In the genomic region with DNA sequence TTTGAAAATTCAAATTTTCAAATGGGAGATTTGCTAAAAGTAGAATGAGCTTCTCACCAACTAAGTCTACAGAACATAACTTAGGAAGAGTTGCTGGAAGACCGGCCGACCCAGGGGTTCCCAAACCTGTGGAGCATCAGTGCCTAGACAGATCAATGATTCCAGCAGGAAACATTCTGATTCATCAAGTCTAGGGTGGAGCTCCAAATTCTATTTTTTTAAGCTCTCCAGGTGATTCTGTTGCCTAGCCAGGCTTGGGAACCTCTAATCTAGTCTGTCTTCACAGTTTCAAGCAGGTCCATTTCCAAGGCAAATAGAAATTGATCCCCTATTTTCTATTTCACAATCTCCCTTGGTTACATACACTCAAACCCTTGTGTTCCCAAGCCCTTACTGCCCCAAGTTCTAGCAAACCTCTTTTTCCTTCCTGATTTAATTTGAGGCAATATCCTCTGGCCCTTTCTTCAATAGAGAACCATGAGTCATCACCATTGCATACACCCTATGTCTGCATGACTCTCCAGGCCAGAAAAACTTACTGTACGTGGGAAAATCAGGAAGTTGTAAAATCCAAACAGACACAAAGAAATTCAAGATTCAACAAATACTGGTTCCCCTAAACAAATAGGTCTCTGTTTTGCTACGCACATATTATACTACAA, we compare ENCODE assay signal across 1 cellular context.
TF ChIP-seq lines count a peak whose summit lies in the region.

No MANE protein-coding gene starts in this region.

TF ChIP-seq in HepG2, 621 proteins besides CTCF, POLR2A, EP300 and RAD21 (continued from another document and continues in another):
- TF ChIP-seq, protein P1, sequence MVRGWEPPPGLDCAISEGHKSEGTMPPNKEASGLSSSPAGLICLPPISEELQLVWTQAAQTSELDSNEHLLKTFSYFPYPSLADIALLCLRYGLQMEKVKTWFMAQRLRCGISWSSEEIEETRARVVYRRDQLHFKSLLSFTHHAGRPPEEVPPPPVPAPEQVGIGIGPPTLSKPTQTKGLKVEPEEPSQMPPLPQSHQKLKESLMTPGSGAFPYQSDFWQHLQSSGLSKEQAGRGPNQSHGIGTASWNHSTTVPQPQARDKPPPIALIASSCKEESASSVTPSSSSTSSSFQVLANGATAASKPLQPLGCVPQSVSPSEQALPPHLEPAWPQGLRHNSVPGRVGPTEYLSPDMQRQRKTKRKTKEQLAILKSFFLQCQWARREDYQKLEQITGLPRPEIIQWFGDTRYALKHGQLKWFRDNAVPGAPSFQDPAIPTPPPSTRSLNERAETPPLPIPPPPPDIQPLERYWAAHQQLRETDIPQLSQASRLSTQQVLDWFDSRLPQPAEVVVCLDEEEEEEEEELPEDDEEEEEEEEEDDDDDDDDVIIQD (CRISPR knock-in tag; IDR thresholded peaks at IDR 0.05; ENCODE audit: low read depth) = 0 out of 2 replicates have a peak, but pooled peaks have one; percentile 39
- TF ChIP-seq NFE2 (CRISPR knock-in tag; IDR thresholded peaks at IDR 0.05) = no peak
- TF ChIP-seq ZNF839 (CRISPR knock-in tag; IDR thresholded peaks at IDR 0.05; ENCODE audit: borderline replicate concordance) = no peak
- TF ChIP-seq FOSL2 (CRISPR knock-in tag; IDR thresholded peaks at IDR 0.05) = peak; percentile 97
- no peak for TF ChIP-seq ZSCAN30 (CRISPR knock-in tag; IDR thresholded peaks at IDR 0.05)
- TF ChIP-seq NFIC (IDR thresholded peaks at IDR 0.05; ENCODE audit: low read length) = 0 out of 2 replicates have a peak, but pooled peaks have one; percentile 19
- TF ChIP-seq ZNF678 (CRISPR knock-in tag; IDR thresholded peaks at IDR 0.05) = no peak
- TF ChIP-seq YEATS4 (CRISPR knock-in tag; IDR thresholded peaks at IDR 0.05; ENCODE audit: borderline replicate concordance) = no peak
- TF ChIP-seq ZEB1 (IDR thresholded peaks at IDR 0.05; ENCODE audit: insufficient replicate concordance, low read depth) = no peak
- TF ChIP-seq, protein P2, sequence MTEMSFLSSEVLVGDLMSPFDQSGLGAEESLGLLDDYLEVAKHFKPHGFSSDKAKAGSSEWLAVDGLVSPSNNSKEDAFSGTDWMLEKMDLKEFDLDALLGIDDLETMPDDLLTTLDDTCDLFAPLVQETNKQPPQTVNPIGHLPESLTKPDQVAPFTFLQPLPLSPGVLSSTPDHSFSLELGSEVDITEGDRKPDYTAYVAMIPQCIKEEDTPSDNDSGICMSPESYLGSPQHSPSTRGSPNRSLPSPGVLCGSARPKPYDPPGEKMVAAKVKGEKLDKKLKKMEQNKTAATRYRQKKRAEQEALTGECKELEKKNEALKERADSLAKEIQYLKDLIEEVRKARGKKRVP (CRISPR knock-in tag; IDR thresholded peaks at IDR 0.05) = peak in 1 of 2 experiments; percentile 89; a peak in 2 of 4 replicates
- TF ChIP-seq TGIF2 (CRISPR knock-in tag; IDR thresholded peaks at IDR 0.05) = no peak
- no peak for TF ChIP-seq BRCA1 (CRISPR knock-in tag; IDR thresholded peaks at IDR 0.05)
- TF ChIP-seq, protein P3, sequence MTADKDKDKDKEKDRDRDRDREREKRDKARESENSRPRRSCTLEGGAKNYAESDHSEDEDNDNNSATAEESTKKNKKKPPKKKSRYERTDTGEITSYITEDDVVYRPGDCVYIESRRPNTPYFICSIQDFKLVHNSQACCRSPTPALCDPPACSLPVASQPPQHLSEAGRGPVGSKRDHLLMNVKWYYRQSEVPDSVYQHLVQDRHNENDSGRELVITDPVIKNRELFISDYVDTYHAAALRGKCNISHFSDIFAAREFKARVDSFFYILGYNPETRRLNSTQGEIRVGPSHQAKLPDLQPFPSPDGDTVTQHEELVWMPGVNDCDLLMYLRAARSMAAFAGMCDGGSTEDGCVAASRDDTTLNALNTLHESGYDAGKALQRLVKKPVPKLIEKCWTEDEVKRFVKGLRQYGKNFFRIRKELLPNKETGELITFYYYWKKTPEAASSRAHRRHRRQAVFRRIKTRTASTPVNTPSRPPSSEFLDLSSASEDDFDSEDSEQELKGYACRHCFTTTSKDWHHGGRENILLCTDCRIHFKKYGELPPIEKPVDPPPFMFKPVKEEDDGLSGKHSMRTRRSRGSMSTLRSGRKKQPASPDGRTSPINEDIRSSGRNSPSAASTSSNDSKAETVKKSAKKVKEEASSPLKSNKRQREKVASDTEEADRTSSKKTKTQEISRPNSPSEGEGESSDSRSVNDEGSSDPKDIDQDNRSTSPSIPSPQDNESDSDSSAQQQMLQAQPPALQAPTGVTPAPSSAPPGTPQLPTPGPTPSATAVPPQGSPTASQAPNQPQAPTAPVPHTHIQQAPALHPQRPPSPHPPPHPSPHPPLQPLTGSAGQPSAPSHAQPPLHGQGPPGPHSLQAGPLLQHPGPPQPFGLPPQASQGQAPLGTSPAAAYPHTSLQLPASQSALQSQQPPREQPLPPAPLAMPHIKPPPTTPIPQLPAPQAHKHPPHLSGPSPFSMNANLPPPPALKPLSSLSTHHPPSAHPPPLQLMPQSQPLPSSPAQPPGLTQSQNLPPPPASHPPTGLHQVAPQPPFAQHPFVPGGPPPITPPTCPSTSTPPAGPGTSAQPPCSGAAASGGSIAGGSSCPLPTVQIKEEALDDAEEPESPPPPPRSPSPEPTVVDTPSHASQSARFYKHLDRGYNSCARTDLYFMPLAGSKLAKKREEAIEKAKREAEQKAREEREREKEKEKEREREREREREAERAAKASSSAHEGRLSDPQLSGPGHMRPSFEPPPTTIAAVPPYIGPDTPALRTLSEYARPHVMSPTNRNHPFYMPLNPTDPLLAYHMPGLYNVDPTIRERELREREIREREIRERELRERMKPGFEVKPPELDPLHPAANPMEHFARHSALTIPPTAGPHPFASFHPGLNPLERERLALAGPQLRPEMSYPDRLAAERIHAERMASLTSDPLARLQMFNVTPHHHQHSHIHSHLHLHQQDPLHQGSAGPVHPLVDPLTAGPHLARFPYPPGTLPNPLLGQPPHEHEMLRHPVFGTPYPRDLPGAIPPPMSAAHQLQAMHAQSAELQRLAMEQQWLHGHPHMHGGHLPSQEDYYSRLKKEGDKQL (CRISPR knock-in tag; IDR thresholded peaks at IDR 0.05; ENCODE audit: low read depth) = no peak
- TF ChIP-seq ZNF781 (CRISPR knock-in tag; IDR thresholded peaks at IDR 0.05; ENCODE audit: borderline replicate concordance, not compliant biosample characterization) = no peak
- TF ChIP-seq PPARG (CRISPR knock-in tag; conservative IDR thresholded peaks at IDR 0.05) = 0 out of 2 replicates have a peak, but pooled peaks have one; percentile 11
- TF ChIP-seq, protein P4, sequence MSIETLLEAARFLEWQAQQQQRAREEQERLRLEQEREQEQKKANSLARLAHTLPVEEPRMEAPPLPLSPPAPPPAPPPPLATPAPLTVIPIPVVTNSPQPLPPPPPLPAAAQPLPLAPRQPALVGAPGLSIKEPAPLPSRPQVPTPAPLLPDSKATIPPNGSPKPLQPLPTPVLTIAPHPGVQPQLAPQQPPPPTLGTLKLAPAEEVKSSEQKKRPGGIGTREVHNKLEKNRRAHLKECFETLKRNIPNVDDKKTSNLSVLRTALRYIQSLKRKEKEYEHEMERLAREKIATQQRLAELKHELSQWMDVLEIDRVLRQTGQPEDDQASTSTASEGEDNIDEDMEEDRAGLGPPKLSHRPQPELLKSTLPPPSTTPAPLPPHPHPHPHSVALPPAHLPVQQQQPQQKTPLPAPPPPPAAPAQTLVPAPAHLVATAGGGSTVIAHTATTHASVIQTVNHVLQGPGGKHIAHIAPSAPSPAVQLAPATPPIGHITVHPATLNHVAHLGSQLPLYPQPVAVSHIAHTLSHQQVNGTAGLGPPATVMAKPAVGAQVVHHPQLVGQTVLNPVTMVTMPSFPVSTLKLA (IDR thresholded peaks at IDR 0.05) = no peak
- TF ChIP-seq SMARCC2 (IDR thresholded peaks at IDR 0.05) = no peak
- TF ChIP-seq CEBPG (CRISPR knock-in tag; IDR thresholded peaks at IDR 0.05) = peak; percentile 76
- TF ChIP-seq, protein P5, sequence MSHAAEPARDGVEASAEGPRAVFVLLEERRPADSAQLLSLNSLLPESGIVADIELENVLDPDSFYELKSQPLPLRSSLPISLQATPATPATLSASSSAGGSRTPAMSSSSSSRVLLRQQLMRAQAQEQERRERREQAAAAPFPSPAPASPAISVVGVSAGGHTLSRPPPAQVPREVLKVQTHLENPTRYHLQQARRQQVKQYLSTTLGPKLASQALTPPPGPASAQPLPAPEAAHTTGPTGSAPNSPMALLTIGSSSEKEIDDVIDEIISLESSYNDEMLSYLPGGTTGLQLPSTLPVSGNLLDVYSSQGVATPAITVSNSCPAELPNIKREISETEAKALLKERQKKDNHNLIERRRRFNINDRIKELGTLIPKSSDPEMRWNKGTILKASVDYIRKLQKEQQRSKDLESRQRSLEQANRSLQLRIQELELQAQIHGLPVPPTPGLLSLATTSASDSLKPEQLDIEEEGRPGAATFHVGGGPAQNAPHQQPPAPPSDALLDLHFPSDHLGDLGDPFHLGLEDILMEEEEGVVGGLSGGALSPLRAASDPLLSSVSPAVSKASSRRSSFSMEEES (CRISPR knock-in tag; IDR thresholded peaks at IDR 0.05) = 0 out of 2 replicates have a peak, but pooled peaks have one; percentile 38
- 0 out of 2 replicates have a peak, but pooled peaks have one; percentile 22 for TF ChIP-seq SMAD3 (CRISPR knock-in tag; IDR thresholded peaks at IDR 0.05)
- no peak for TF ChIP-seq BRD4 (CRISPR knock-in tag; IDR thresholded peaks at IDR 0.05)
- TF ChIP-seq PTBP1 (IDR thresholded peaks at IDR 0.05; ENCODE audit: low read depth, low read length, poor library complexity, severe bottlenecking) = no peak
- TF ChIP-seq ZNF446 (CRISPR knock-in tag; IDR thresholded peaks at IDR 0.05) = no peak
- TF ChIP-seq MIER2 (CRISPR knock-in tag; IDR thresholded peaks at IDR 0.05) = 0 out of 2 replicates have a peak, but pooled peaks have one; percentile 30
- no peak for TF ChIP-seq SOX6 (IDR thresholded peaks at IDR 0.05)
- peak; percentile 55; the same call in 1 of the 2 replicates for TF ChIP-seq SOX6 (CRISPR knock-in tag; IDR thresholded peaks at IDR 0.05)
- TF ChIP-seq, protein P6, sequence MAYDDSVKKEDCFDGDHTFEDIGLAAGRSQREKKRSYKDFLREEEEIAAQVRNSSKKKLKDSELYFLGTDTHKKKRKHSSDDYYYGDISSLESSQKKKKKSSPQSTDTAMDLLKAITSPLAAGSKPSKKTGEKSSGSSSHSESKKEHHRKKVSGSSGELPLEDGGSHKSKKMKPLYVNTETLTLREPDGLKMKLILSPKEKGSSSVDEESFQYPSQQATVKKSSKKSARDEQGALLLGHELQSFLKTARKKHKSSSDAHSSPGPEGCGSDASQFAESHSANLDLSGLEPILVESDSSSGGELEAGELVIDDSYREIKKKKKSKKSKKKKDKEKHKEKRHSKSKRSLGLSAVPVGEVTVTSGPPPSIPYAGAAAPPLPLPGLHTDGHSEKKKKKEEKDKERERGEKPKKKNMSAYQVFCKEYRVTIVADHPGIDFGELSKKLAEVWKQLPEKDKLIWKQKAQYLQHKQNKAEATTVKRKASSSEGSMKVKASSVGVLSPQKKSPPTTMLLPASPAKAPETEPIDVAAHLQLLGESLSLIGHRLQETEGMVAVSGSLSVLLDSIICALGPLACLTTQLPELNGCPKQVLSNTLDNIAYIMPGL (CRISPR knock-in tag; IDR thresholded peaks at IDR 0.05; ENCODE audit: borderline replicate concordance in 1 of 2, low read depth in 1 of 2) = no peak
- TF ChIP-seq ATRX (CRISPR knock-in tag; IDR thresholded peaks at IDR 0.05; ENCODE audit: borderline replicate concordance) = no peak
- TF ChIP-seq, protein P7, sequence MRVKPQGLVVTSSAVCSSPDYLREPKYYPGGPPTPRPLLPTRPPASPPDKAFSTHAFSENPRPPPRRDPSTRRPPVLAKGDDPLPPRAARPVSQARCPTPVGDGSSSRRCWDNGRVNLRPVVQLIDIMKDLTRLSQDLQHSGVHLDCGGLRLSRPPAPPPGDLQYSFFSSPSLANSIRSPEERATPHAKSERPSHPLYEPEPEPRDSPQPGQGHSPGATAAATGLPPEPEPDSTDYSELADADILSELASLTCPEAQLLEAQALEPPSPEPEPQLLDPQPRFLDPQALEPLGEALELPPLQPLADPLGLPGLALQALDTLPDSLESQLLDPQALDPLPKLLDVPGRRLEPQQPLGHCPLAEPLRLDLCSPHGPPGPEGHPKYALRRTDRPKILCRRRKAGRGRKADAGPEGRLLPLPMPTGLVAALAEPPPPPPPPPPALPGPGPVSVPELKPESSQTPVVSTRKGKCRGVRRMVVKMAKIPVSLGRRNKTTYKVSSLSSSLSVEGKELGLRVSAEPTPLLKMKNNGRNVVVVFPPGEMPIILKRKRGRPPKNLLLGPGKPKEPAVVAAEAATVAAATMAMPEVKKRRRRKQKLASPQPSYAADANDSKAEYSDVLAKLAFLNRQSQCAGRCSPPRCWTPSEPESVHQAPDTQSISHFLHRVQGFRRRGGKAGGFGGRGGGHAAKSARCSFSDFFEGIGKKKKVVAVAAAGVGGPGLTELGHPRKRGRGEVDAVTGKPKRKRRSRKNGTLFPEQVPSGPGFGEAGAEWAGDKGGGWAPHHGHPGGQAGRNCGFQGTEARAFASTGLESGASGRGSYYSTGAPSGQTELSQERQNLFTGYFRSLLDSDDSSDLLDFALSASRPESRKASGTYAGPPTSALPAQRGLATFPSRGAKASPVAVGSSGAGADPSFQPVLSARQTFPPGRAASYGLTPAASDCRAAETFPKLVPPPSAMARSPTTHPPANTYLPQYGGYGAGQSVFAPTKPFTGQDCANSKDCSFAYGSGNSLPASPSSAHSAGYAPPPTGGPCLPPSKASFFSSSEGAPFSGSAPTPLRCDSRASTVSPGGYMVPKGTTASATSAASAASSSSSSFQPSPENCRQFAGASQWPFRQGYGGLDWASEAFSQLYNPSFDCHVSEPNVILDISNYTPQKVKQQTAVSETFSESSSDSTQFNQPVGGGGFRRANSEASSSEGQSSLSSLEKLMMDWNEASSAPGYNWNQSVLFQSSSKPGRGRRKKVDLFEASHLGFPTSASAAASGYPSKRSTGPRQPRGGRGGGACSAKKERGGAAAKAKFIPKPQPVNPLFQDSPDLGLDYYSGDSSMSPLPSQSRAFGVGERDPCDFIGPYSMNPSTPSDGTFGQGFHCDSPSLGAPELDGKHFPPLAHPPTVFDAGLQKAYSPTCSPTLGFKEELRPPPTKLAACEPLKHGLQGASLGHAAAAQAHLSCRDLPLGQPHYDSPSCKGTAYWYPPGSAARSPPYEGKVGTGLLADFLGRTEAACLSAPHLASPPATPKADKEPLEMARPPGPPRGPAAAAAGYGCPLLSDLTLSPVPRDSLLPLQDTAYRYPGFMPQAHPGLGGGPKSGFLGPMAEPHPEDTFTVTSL (CRISPR knock-in tag; IDR thresholded peaks at IDR 0.05; ENCODE audit: borderline replicate concordance) = peak; percentile 50; the same call in 1 of the 2 replicates
- peak; percentile 34; the same call in 1 of the 2 replicates for TF ChIP-seq HMG20A (CRISPR knock-in tag; IDR thresholded peaks at IDR 0.05; ENCODE audit: borderline replicate concordance)
- TF ChIP-seq TSC22D2 (CRISPR knock-in tag; IDR thresholded peaks at IDR 0.05; ENCODE audit: borderline replicate concordance) = no peak
- TF ChIP-seq, protein P8, sequence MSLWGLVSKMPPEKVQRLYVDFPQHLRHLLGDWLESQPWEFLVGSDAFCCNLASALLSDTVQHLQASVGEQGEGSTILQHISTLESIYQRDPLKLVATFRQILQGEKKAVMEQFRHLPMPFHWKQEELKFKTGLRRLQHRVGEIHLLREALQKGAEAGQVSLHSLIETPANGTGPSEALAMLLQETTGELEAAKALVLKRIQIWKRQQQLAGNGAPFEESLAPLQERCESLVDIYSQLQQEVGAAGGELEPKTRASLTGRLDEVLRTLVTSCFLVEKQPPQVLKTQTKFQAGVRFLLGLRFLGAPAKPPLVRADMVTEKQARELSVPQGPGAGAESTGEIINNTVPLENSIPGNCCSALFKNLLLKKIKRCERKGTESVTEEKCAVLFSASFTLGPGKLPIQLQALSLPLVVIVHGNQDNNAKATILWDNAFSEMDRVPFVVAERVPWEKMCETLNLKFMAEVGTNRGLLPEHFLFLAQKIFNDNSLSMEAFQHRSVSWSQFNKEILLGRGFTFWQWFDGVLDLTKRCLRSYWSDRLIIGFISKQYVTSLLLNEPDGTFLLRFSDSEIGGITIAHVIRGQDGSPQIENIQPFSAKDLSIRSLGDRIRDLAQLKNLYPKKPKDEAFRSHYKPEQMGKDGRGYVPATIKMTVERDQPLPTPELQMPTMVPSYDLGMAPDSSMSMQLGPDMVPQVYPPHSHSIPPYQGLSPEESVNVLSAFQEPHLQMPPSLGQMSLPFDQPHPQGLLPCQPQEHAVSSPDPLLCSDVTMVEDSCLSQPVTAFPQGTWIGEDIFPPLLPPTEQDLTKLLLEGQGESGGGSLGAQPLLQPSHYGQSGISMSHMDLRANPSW (CRISPR knock-in tag; IDR thresholded peaks at IDR 0.05; ENCODE audit: borderline replicate concordance) = 0 out of 2 replicates have a peak, but pooled peaks have one; percentile 26
